ENCODE assay signal across 8 cellular contexts in genomic region chr21:46458315-46459023, GRCh38. TPM values are rescaled to one million over a fixed set of nuclear protein-coding genes. Genes with fewer than 3 reads are reported as not detected.
DNase-seq lines count a peak whose midpoint lies in the region; ATAC-seq and TF ChIP-seq lines count a peak whose summit lies in the region.

TSS of gene DIP2A (plus strand) at chr21:46458891. CDS start at chr21:46459132, 241 bp downstream.

- peak within 1 kb of the TSS; percentile 88 for H4K8ac ChIP-seq in trophoblast cell (ENCODE audit: low read depth, low read length)

- H3K36me3 ChIP-seq in trophoblast cell (ENCODE audit: control insufficient read depth in 1 of 2, insufficient read depth in 2 of 2, low read length in 2 of 2), result peaks cover 2% of the 10 kb centered on the region in 2 experiments
- no peaks in the 10 kb centered on the region for H3K36me3 ChIP-seq in tibial nerve

- TF ChIP-seq CTCF in GM13976 (IDR thresholded peaks at IDR 0.05; ENCODE audit: borderline replicate concordance, control extremely low read depth, extremely low read depth, insufficient read depth, missing control alignments) (peak; percentile 11), tibial nerve (IDR thresholded peaks at IDR 0.05) (peak in 1 of 5 experiments; percentile 52)

- peak within 1 kb of the TSS; percentile 91 for H3K4me2 ChIP-seq in trophoblast cell (ENCODE audit: low read length)

- H2AK5ac ChIP-seq in trophoblast cell (ENCODE audit: low read length), result peak within 1 kb of the TSS; percentile 43

- peak within 1 kb of the TSS; percentile 15 for H2BK12ac ChIP-seq in trophoblast cell (ENCODE audit: low read length)

- POLR2A ChIA-PET in T-cell (lab: Charles Lee), result interaction anchor here (0.6 to 1.4 kb wide), 2 partner anchors 43 to 93 kb away, joined by 3 read pairs; no protein-coding TSS in a partner anchor

- H3K4me3 ChIP-seq in trophoblast cell (ENCODE audit: low read depth, low read length) (peak within 1 kb of the TSS; percentile 100), tibial nerve (peak within 1 kb of the TSS; percentile 73 to 99 (median 88))

- no peak within 1 kb of the TSS for H3K23ac ChIP-seq in trophoblast cell (ENCODE audit: low read length)

- H3K27ac ChIP-seq in adipose tissue (ENCODE audit: low read depth, low read length) (no peak within 1 kb of the TSS), trophoblast cell (ENCODE audit: low read depth, low read length) (peak within 1 kb of the TSS; percentile 79), tibial nerve (peak within 1 kb of the TSS; percentile 84 to 92 (median 90))

- DNase-seq in GM13976 (ENCODE audit: low spot score) (peak; percentile 100), NCI-H146 (lab: John Stamatoyannopoulos, UW) (peak; percentile 92), T-cell (peak; percentile 87 to 96 (median 93)), cardiac septum (ENCODE audit: low spot score) (peak; percentile 98), trophoblast cell (peak; percentile 99), tibial nerve (ENCODE audit: low spot score in 2 of 2) (peak; percentile 84 to 88)

- H3K27ac Mint-ChIP-seq in T-cell, result peak within 1 kb of the TSS; percentile 88 to 91

- peak within 1 kb of the TSS; percentile 84 for H2BK5ac ChIP-seq in trophoblast cell (ENCODE audit: low read depth, low read length, poor library complexity)

- peaks cover 14% of the 10 kb centered on the region for H3K79me2 ChIP-seq in trophoblast cell (ENCODE audit: control insufficient read depth, insufficient read depth, low read length, poor library complexity)

- H3K36me3 Mint-ChIP-seq in T-cell, result peaks cover 12% of the 10 kb centered on the region

- TF ChIP-seq EP300 in tibial nerve (IDR thresholded peaks at IDR 0.05), result peak; percentile 76 to 89

- 0 to 1% (median 0%) methylated on average over 62 to 91 of the region's 91 CpGs for WGBS in adipose tissue, 3 donors
- WGBS in trophoblast cell (ENCODE audit: extremely low coverage, insufficient coverage, insufficient read length), result no CpG with 5 or more reads among the region's 91 CpGs
- 0 to 1% methylated on average over 12 to 49 of the region's 91 CpGs for WGBS in tibial nerve, 2 donors

- H3K27me3 ChIP-seq in trophoblast cell (ENCODE audit: insufficient read depth, low read length) (no peaks in the 10 kb centered on the region), tibial nerve (no peaks in the 10 kb centered on the region)

- peak within 1 kb of the TSS; percentile 85 to 91 (median 90) for H3K4me3 Mint-ChIP-seq in T-cell

- H4K12ac ChIP-seq in trophoblast cell (ENCODE audit: low read depth, low read length), result peak within 1 kb of the TSS; percentile 89

- H4K91ac ChIP-seq in trophoblast cell (ENCODE audit: low read depth, low read length), result peak within 1 kb of the TSS; percentile 93

- peak within 1 kb of the TSS; percentile 93 for H3K14ac ChIP-seq in trophoblast cell (ENCODE audit: low read length)

- H2AFZ ChIP-seq in trophoblast cell (ENCODE audit: insufficient read depth, low read length, poor library complexity), result peak within 1 kb of the TSS; percentile 74

- H3K4me1 Mint-ChIP-seq in T-cell, result peaks cover 32 to 61% (median 55%) of the 10 kb centered on the region in 3 donors

- H3K79me1 ChIP-seq in trophoblast cell (ENCODE audit: low read length), result peaks cover 11% of the 10 kb centered on the region

- H3K9me3 Mint-ChIP-seq in T-cell, result no peaks in the 10 kb centered on the region

- ATAC-seq in HG02870 (IDR thresholded peaks at IDR 0.05; ENCODE audit: unreplicated experiment) (peak; percentile 92), T-cell (replicated peaks in 1 of 4) (peak; percentile 97 to 99 (median 98))

- peak within 1 kb of the TSS; percentile 76 for H3K4ac ChIP-seq in trophoblast cell (ENCODE audit: low read depth, low read length)

- H3K9ac ChIP-seq in trophoblast cell (ENCODE audit: low read length), result peak within 1 kb of the TSS; percentile 97

- intact Hi-C loops in cardiac septum (cut with DNase I), result no loop called here

- TF ChIP-seq POLR2A in tibial nerve (IDR thresholded peaks at IDR 0.05), result peak; percentile 61 to 88

- CTCF ChIA-PET in T-cell (lab: Charles Lee), result interaction anchor here in 1 of 2 donors (0.7 to 0.8 kb wide), 2 partner anchors 93 to 181 kb away, joined by 4 read pairs; no protein-coding TSS in a partner anchor

- H2BK120ac ChIP-seq in trophoblast cell (ENCODE audit: insufficient read depth, low read length, poor library complexity), result peak within 1 kb of the TSS; percentile 84

- in situ Hi-C loops in GM13976 (cut with MboI; ENCODE audit: low sequenced_read_pairs, unreplicated experiment), result no loop called here

- peak within 1 kb of the TSS; percentile 94 for H3K18ac ChIP-seq in trophoblast cell (ENCODE audit: low read length)

- H3K9me3 ChIP-seq in trophoblast cell (ENCODE audit: insufficient read depth, low read depth, low read length) (no peaks in the 10 kb centered on the region), tibial nerve (no peaks in the 10 kb centered on the region)

- H3K4me1 ChIP-seq in trophoblast cell (ENCODE audit: control insufficient read depth in 1 of 2, insufficient read depth in 2 of 2, low read length in 2 of 2), result peaks cover 9 to 10% of the 10 kb centered on the region in 2 experiments
- peaks cover 0 to 70% (median 35%) of the 10 kb centered on the region in 4 donors for H3K4me1 ChIP-seq in tibial nerve

- no peaks in the 10 kb centered on the region for H3K27me3 Mint-ChIP-seq in T-cell

RNA-seq across cellular contexts. Expression of gene DIP2A, which starts in this region (rescaled TPM):
- 100 to 1,000 TPM; 113 to 132 (median 128) TPM for total RNA-seq in T-cell
- 10 to 100 TPM in 2 of 3 donors, 1 to 10 TPM in 1; 9.8 to 19.0 (median 14.5) TPM for polyA plus RNA-seq in adipose tissue
- total RNA-seq in cardiac septum, result 38.9 TPM
- polyA plus RNA-seq in trophoblast cell (2013), result 21.7 and 21.9 TPM in 2 replicates
- total RNA-seq in tibial nerve, result 10 to 100 TPM; 55.5 to 67.2 (median 59.8) TPM
